In genomic region chr14:51564460-51564859, GRCh38 we compare ENCODE assay signal across 15 cellular contexts.
DNase-seq lines count a peak whose midpoint lies in the region; ATAC-seq and TF ChIP-seq lines count a peak whose summit lies in the region.
"Had no signal": no experiment of that assay in that cellular context is flagged by ENCODE, and none has a peak within 500 bp of the region (broad histone marks: within the 10 kb centered on the region; RNA-seq: fewer than 3 reads in every experiment).

No MANE protein-coding gene starts in this region.

- no peak overlapping the region for H3K9ac ChIP-seq in HCT116 (ENCODE audit: low read length)

- H3K9me2 ChIP-seq in HCT116 (ENCODE audit: insufficient read depth): no peaks in the 10 kb centered on the region

- no TSS peak for BruUV-seq in HCT116 (replicated peaks; lab: Mats Ljungman, UMichigan)

- intact Hi-C loops in HCT116 (cut with micrococcal nuclease): no loop called here
- intact Hi-C loops in right lobe of liver (cut with DNase I): no loop called here
- intact Hi-C loops in left cardiac atrium (cut with DNase I): no loop called here

- H3K27ac ChIP-seq in C4-2B (peak overlapping the region; percentile 63; the same call in 1 of the 2 replicates), HCT116 (ENCODE audit: low read depth, low read length) (no peak overlapping the region), VCaP (peak overlapping the region; percentile 85), right lobe of liver (peak overlapping the region in 1 of 3 donors; percentile 26)
- H3K27ac ChIP-seq: neutrophil had no signal

- H3K4me1 ChIP-seq in HCT116 (ENCODE audit: control insufficient read depth in 1 of 2, insufficient read depth in 2 of 2, low read length in 2 of 2) (peaks cover 10 to 17% of the 10 kb centered on the region in 2 experiments; a peak in 3 of 4 replicates), right lobe of liver (peaks cover 0 to 14% (median 5%) of the 10 kb centered on the region in 4 donors)

- H3K27me3 ChIP-seq in HCT116 (ENCODE audit: insufficient read depth, low read length) (no peaks in the 10 kb centered on the region), right lobe of liver (no peaks in the 10 kb centered on the region)
- H3K27me3 ChIP-seq: neutrophil had no signal

- no peak overlapping the region for H3K4me3 ChIP-seq in HCT116 (replicated peaks in 1 of 2; ENCODE audit: low read depth in 1 of 2, low read length in 2 of 2)
- H3K4me3 ChIP-seq in right lobe of liver: no peak overlapping the region

- no peak for TF ChIP-seq CTCF in C4-2B (conservative IDR thresholded peaks at IDR 0.05)
- no peak for TF ChIP-seq CTCF in HCT116 (IDR thresholded peaks at IDR 0.05 in 2 of 3, conservative IDR thresholded peaks at IDR 0.05 in 1 of 3; ENCODE audit: borderline replicate concordance in 1 of 3, insufficient read depth in 1 of 3, low read depth in 2 of 3, low read length in 2 of 3)
- no peak for TF ChIP-seq CTCF in VCaP (conservative IDR thresholded peaks at IDR 0.05)
- no peak for TF ChIP-seq CTCF in right lobe of liver (IDR thresholded peaks at IDR 0.05)

- H3K4me2 ChIP-seq in HCT116 (ENCODE audit: low read length): peak overlapping the region; percentile 24

- no peaks in the 10 kb centered on the region for H3K9me3 ChIP-seq in HCT116 (ENCODE audit: control insufficient read depth in 1 of 2, insufficient read depth in 1 of 2, low read depth in 1 of 2, low read length in 2 of 2)
- H3K9me3 ChIP-seq in right lobe of liver: no peaks in the 10 kb centered on the region
- H3K9me3 ChIP-seq: neutrophil had no signal

- RAD21 ChIA-PET in HCT116 (lab: Charles Lee; ENCODE audit: low non-redundant PET in 1 of 2, low total read pairs in 2 of 2, uncharacterized antibody in 2 of 2, unreplicated experiment in 2 of 2): no interaction called here

- peak overlapping the region; percentile 30 for H2AFZ ChIP-seq in HCT116 (ENCODE audit: low read depth, low read length, poor library complexity, severe bottlenecking)

- TF ChIP-seq POLR2A in HCT116 (IDR thresholded peaks at IDR 0.05; ENCODE audit: borderline replicate concordance, extremely low read depth, insufficient read depth, insufficient read length): no peak
- TF ChIP-seq POLR2A in right lobe of liver (IDR thresholded peaks at IDR 0.05): no peak

- no peak for DNase-seq in HCT116 (ENCODE audit: low read depth, low spot score)
- no peak for DNase-seq in right lobe of liver
- no peak for DNase-seq in central memory CD4-positive, alpha-beta T cell
- no peak for DNase-seq in left cardiac atrium
- no peak for DNase-seq in AG08396 (ENCODE audit: low spot score)
- DNase-seq: activated naive CD4-positive, alpha-beta T cell treated with anti-CD3 and anti-CD28 coated beads, Interleukin-2, amount 10 ng/mL, durations not matched to agents 7 days and 5 days; DMS 273 treated with DMSO at 0.1 percent for 48 hours; effector CD4-positive, alpha-beta T cell; GOT3; NCI-H226; stimulated activated CD4-positive, alpha-beta T cell treated with anti-CD3 and anti-CD28 coated beads, Interleukin-4, amount 100 ng/mL, for 24 hours had no signal

- ATAC-seq in HCT116: no peak
- peak; percentile 80 to 91 (median 86) for ATAC-seq in right lobe of liver
- no peak for ATAC-seq in left cardiac atrium
- no peak for ATAC-seq in GM21529 (IDR thresholded peaks at IDR 0.05; ENCODE audit: unreplicated experiment)

- H3K36me3 ChIP-seq in HCT116 (ENCODE audit: control insufficient read depth in 1 of 2, insufficient read depth in 2 of 2, low read length in 2 of 2) (no peaks in the 10 kb centered on the region), right lobe of liver (no peaks in the 10 kb centered on the region)
- H3K36me3 ChIP-seq: neutrophil had no signal

- POLR2A ChIA-PET in HCT116 (lab: Charles Lee): no interaction called here

- no peak for TF ChIP-seq RAD21 in HCT116 (IDR thresholded peaks at IDR 0.05; ENCODE audit: low read depth)

- no peaks in the 10 kb centered on the region for H3K79me2 ChIP-seq in HCT116 (ENCODE audit: insufficient read depth, low read length)

- no peaks in the 10 kb centered on the region for H4K20me1 ChIP-seq in HCT116 (ENCODE audit: insufficient read depth)

- CTCF ChIA-PET in HCT116 (lab: Charles Lee): interaction anchor here (1.8 kb wide), 1 partner anchor 19 kb away, joined by 5 read pairs; no protein-coding TSS in a partner anchor

- 50% methylated on average over 5 of the region's 5 CpGs for WGBS in right lobe of liver (ENCODE audit: insufficient coverage, low coverage, low lambda C conversion rate, missing lambda C conversion rate)

TF ChIP-seq in HCT116, 20 proteins besides CTCF, POLR2A, EP300 and RAD21:
- TF ChIP-seq ELF1 (IDR thresholded peaks at IDR 0.05; ENCODE audit: borderline replicate concordance, low read depth): no peak
- no peak for TF ChIP-seq CBX3 (IDR thresholded peaks at IDR 0.05; ENCODE audit: low read depth)
- TF ChIP-seq SP1 (IDR thresholded peaks at IDR 0.05; ENCODE audit: low read depth): no peak
- TF ChIP-seq ZFX (IDR thresholded peaks at IDR 0.05): no peak
- TF ChIP-seq REST (IDR thresholded peaks at IDR 0.05; ENCODE audit: low read depth): no peak
- no peak for TF ChIP-seq FOSL1 (IDR thresholded peaks at IDR 0.05; ENCODE audit: low read depth)

Comparison
In these comparisons a context has a peak if more than half of its experiments do, and no peak if none do; other contexts are left out.
1. ATAC-seq: peak in right lobe of liver (4 of 4); none in HCT116 (single experiment), left cardiac atrium (0 of 2) and GM21529 (single experiment).